17 cellular contexts compared by ENCODE assay signal in genomic region chr17:37176683-37177082, GRCh38.
A peak's percentile ranks its signal among the peaks of the same experiment; 100 is the strongest.
DNase-seq lines count a peak whose midpoint lies in the region; ATAC-seq and TF ChIP-seq lines count a peak whose summit lies in the region.
"Had no signal": no experiment of that assay in that cellular context is flagged by ENCODE, and none has a peak within 500 bp of the region (broad histone marks: within the 10 kb centered on the region; RNA-seq: fewer than 3 reads in every experiment).

No MANE protein-coding gene starts in this region.

- H3K27me3 ChIP-seq in kidney epithelial cell (ENCODE audit: control insufficient read depth, insufficient read depth, low read length) (no peaks in the 10 kb centered on the region), aorta (ENCODE audit: control insufficient read depth in 1 of 2, insufficient read depth in 2 of 2, low read length in 1 of 2) (no peaks in the 10 kb centered on the region)

- H3K4me3 ChIP-seq in kidney epithelial cell (ENCODE audit: low read depth, low read length) (no peak overlapping the region), aorta (ENCODE audit: low read length in 2 of 2) (no peak overlapping the region)

- H3K36me3 Mint-ChIP-seq in chondrocyte (ENCODE audit: low read depth): peaks cover 2% of the 10 kb centered on the region
- H3K36me3 Mint-ChIP-seq in activated CD4-positive, alpha-beta memory T cell treated with anti-CD3 and anti-CD28 coated beads, Interleukin-2, amount 10 ng/mL, durations not matched to agents 7 days and 5 days (ENCODE audit: low read depth): peaks cover 20% of the 10 kb centered on the region

- no peaks in the 10 kb centered on the region for H3K9me3 ChIP-seq in aorta (ENCODE audit: control insufficient read depth, low read length)

- intact Hi-C loops in aorta (cut with DNase I): no loop called here

- no peaks in the 10 kb centered on the region for H3K4me1 ChIP-seq in aorta (ENCODE audit: control insufficient read depth in 1 of 2, insufficient read depth in 2 of 2, low read length in 2 of 2)

- H3K36me3 ChIP-seq in kidney epithelial cell (ENCODE audit: control insufficient read depth, insufficient read depth, low read length) (no peaks in the 10 kb centered on the region), aorta (ENCODE audit: control insufficient read depth in 1 of 2, insufficient read depth in 2 of 2, low read length in 1 of 2) (peaks cover 0 to 4% of the 10 kb centered on the region in 2 donors)

- ATAC-seq in HG02870 (IDR thresholded peaks at IDR 0.05; ENCODE audit: unreplicated experiment): no peak
- ATAC-seq in aorta (ENCODE audit: low FRiP score): no peak
- ATAC-seq: HCT116 had no signal

- peak overlapping the region; percentile 76 for H3K27ac Mint-ChIP-seq in chondrocyte (ENCODE audit: unreplicated experiment)
- H3K27ac Mint-ChIP-seq in activated CD4-positive, alpha-beta memory T cell treated with anti-CD3 and anti-CD28 coated beads, Interleukin-2, amount 10 ng/mL, durations not matched to agents 7 days and 5 days: no peak overlapping the region
- H3K27ac Mint-ChIP-seq: activated naive CD4-positive, alpha-beta T cell treated with anti-CD3 and anti-CD28 coated beads, Interleukin-2, amount 50 U/mL, for 24 hours; memory B cell had no signal

- POLR2A ChIA-PET in activated CD4-positive, alpha-beta memory T cell treated with anti-CD3 and anti-CD28 coated beads, Interleukin-2, amount 10 ng/mL, durations not matched to agents 7 days and 5 days (lab: Charles Lee): no interaction called here

- DNase-seq in AG20443 (ENCODE audit: low spot score) (peak; percentile 24), LHCN-M2 (ENCODE audit: low read depth) (peak; percentile 74), chondrocyte (ENCODE audit: low spot score) (no peak), kidney epithelial cell (ENCODE audit: low read depth) (peak; percentile 61), NCI-H82 (lab: John Stamatoyannopoulos, UW) (no peak), aorta (no peak)
- DNase-seq in activated CD4-positive, alpha-beta memory T cell treated with anti-CD3 and anti-CD28 coated beads, Interleukin-2, amount 10 ng/mL, durations not matched to agents 7 days and 5 days: no peak
- DNase-seq: effector CD8-positive, alpha-beta T cell; NCI-H1048; NCI-H510A; Right ventricle myocardium superior; stimulated activated CD4-positive, alpha-beta T cell treated with anti-CD3 and anti-CD28 coated beads, Interleukin-2, amount 100 ng/mL, for 48 hours; stimulated activated naive CD4-positive, alpha-beta T cell had no signal

- CTCF ChIA-PET in activated CD4-positive, alpha-beta memory T cell treated with anti-CD3 and anti-CD28 coated beads, Interleukin-2, amount 10 ng/mL, durations not matched to agents 7 days and 5 days (lab: Charles Lee): interaction anchor here (0.9 kb wide), 1 partner anchor 15 kb away, joined by 3 read pairs; no protein-coding TSS in a partner anchor

- no peak overlapping the region for H3K27ac ChIP-seq in aorta (ENCODE audit: low read depth in 1 of 2, low read length in 2 of 2)

- TF ChIP-seq CTCF in chondrocyte (IDR thresholded peaks at IDR 0.05): no peak
- TF ChIP-seq CTCF in kidney epithelial cell (IDR thresholded peaks at IDR 0.05; ENCODE audit: insufficient read depth, low read length, poor library complexity, severe bottlenecking): no peak

- H3K27me3 Mint-ChIP-seq in chondrocyte (ENCODE audit: low read depth): no peaks in the 10 kb centered on the region
- H3K27me3 Mint-ChIP-seq in activated CD4-positive, alpha-beta memory T cell treated with anti-CD3 and anti-CD28 coated beads, Interleukin-2, amount 10 ng/mL, durations not matched to agents 7 days and 5 days: no peaks in the 10 kb centered on the region
- H3K27me3 Mint-ChIP-seq: activated naive CD4-positive, alpha-beta T cell treated with anti-CD3 and anti-CD28 coated beads, Interleukin-2, amount 50 U/mL, for 24 hours; memory B cell had no signal

- H3K9me3 Mint-ChIP-seq in chondrocyte (ENCODE audit: low read depth): no peaks in the 10 kb centered on the region
- no peaks in the 10 kb centered on the region for H3K9me3 Mint-ChIP-seq in activated CD4-positive, alpha-beta memory T cell treated with anti-CD3 and anti-CD28 coated beads, Interleukin-2, amount 10 ng/mL, durations not matched to agents 7 days and 5 days
- H3K9me3 Mint-ChIP-seq: activated naive CD4-positive, alpha-beta T cell treated with anti-CD3 and anti-CD28 coated beads, Interleukin-2, amount 50 U/mL, for 24 hours; memory B cell had no signal

- H3K4me1 Mint-ChIP-seq in chondrocyte (ENCODE audit: low read depth): peaks cover 42% of the 10 kb centered on the region
- H3K4me1 Mint-ChIP-seq in activated CD4-positive, alpha-beta memory T cell treated with anti-CD3 and anti-CD28 coated beads, Interleukin-2, amount 10 ng/mL, durations not matched to agents 7 days and 5 days: no peaks in the 10 kb centered on the region
- H3K4me1 Mint-ChIP-seq: activated naive CD4-positive, alpha-beta T cell treated with anti-CD3 and anti-CD28 coated beads, Interleukin-2, amount 50 U/mL, for 24 hours; memory B cell had no signal

- H3K4me3 Mint-ChIP-seq in chondrocyte (ENCODE audit: unreplicated experiment): no peak overlapping the region
- no peak overlapping the region for H3K4me3 Mint-ChIP-seq in activated CD4-positive, alpha-beta memory T cell treated with anti-CD3 and anti-CD28 coated beads, Interleukin-2, amount 10 ng/mL, durations not matched to agents 7 days and 5 days
- H3K4me3 Mint-ChIP-seq: activated naive CD4-positive, alpha-beta T cell treated with anti-CD3 and anti-CD28 coated beads, Interleukin-2, amount 50 U/mL, for 24 hours; memory B cell had no signal

Comparison
In these comparisons a context has a peak if more than half of its experiments do, and no peak if none do; other contexts are left out.
1. DNase-seq: peak in AG20443 (single experiment), LHCN-M2 (single experiment) and kidney epithelial cell (single experiment); none in chondrocyte (single experiment), NCI-H82 (single experiment), activated CD4-positive, alpha-beta memory T cell treated with anti-CD3 and anti-CD28 coated beads, Interleukin-2, amount 10 ng/mL, durations not matched to agents 7 days and 5 days (single experiment) and aorta (0 of 2).